Comparison of ENCODE assay signal across 19 cellular contexts in the genomic region with DNA sequence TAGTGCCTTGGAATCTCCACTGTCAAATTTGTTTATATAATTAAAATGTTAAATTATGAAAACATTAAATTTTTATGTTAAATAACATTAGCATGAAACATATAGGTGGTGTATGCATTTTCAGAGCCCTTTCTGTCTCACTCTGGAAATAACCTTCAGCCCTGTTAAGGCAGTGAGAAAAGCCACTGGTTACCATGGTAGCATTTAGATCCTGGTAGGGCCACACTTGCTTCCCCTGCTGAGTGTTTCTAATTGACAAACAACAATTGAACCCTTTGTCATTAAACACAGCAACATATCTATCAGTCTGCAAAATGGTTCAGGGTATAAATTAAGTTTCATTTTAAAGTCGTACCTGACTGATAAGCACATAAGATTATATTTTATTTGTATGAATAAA.
DNase-seq lines count a peak whose midpoint lies in the region; ATAC-seq and TF ChIP-seq lines count a peak whose summit lies in the region.
"Had no signal": no experiment of that assay in that cellular context is flagged by ENCODE, and none has a peak within 500 bp of the region (broad histone marks: within the 10 kb centered on the region; RNA-seq: fewer than 3 reads in every experiment).

No MANE protein-coding gene starts in this region.

- H3K9me3 Mint-ChIP-seq in neural progenitor cell: no peaks in the 10 kb centered on the region
- H3K9me3 Mint-ChIP-seq in activated CD8-positive, alpha-beta T cell treated with anti-CD3 and anti-CD28 coated beads for 36 hours: no peaks in the 10 kb centered on the region

- DNase-seq in GM20000 (ENCODE audit: low spot score) (peak; percentile 2), neural progenitor cell (ENCODE audit: low spot score) (peak; percentile 71), NCI-H510A (lab: John Stamatoyannopoulos, UW) (no peak)
- DNase-seq in activated CD8-positive, alpha-beta T cell treated with anti-CD3 and anti-CD28 coated beads for 36 hours: no peak
- DNase-seq: ACHN, AML-193, DMS79 treated with DMSO at 0.1 percent for 48 hours, GOT3, MV-4-11, NCI-H1436 treated with DMSO at 0.1 percent for 48 hours, NCI-H446, NCI-H82, T-helper 2 cell had no signal

- no peak overlapping the region for H3K4me3 ChIP-seq in HUES64 (ENCODE audit: low read length)
- H3K4me3 ChIP-seq in ectodermal cell (ENCODE audit: insufficient read depth, low read depth, low read length): no peak overlapping the region
- H3K4me3 ChIP-seq in neural progenitor cell: no peak overlapping the region
- H3K4me3 ChIP-seq: K562, SJSA1 had no signal

- no peak overlapping the region for H2AFZ ChIP-seq in neural progenitor cell (replicated peaks)

- H3K4me1 ChIP-seq in HUES64 (ENCODE audit: insufficient read depth, low read length) (peaks cover 35% of the 10 kb centered on the region), ectodermal cell (ENCODE audit: control insufficient read depth, insufficient read depth, low read length) (peaks cover 16% of the 10 kb centered on the region), neural progenitor cell (peaks cover 56% of the 10 kb centered on the region)
- H3K4me1 ChIP-seq: SJSA1 had no signal

- TF ChIP-seq CTCF in GM20000 (IDR thresholded peaks at IDR 0.05; ENCODE audit: extremely low read depth, missing control alignments) (no peak), neural progenitor cell (IDR thresholded peaks at IDR 0.05) (no peak)
- no peak for TF ChIP-seq CTCF in activated CD8-positive, alpha-beta T cell treated with anti-CD3 and anti-CD28 coated beads for 36 hours (IDR thresholded peaks at IDR 0.05)

- POLR2A ChIA-PET in activated CD8-positive, alpha-beta T cell treated with anti-CD3 and anti-CD28 coated beads for 36 hours (lab: Charles Lee): no interaction called here

- H3K27me3 ChIP-seq in HUES64 (ENCODE audit: insufficient read depth, low read length) (no peaks in the 10 kb centered on the region), ectodermal cell (ENCODE audit: control insufficient read depth, insufficient read depth, low read length, poor library complexity, severe bottlenecking) (no peaks in the 10 kb centered on the region), neural progenitor cell (no peaks in the 10 kb centered on the region)
- H3K27me3 ChIP-seq: SJSA1 had no signal

- H3K27ac ChIP-seq in HUES64 (ENCODE audit: low read depth, low read length): peak overlapping the region; percentile 13; the same call in 1 of the 2 replicates
- H3K27ac ChIP-seq in ectodermal cell (ENCODE audit: insufficient read depth, low read depth, low read length, poor library complexity, severe bottlenecking): peak overlapping the region; percentile 76
- peak overlapping the region; percentile 87 for H3K27ac ChIP-seq in neural progenitor cell
- H3K27ac ChIP-seq: HL-60, SJSA1 had no signal

- H3K4me3 Mint-ChIP-seq in neural progenitor cell: peak overlapping the region; percentile 54
- no peak overlapping the region for H3K4me3 Mint-ChIP-seq in activated CD8-positive, alpha-beta T cell treated with anti-CD3 and anti-CD28 coated beads for 36 hours

- intact Hi-C loops in activated CD8-positive, alpha-beta T cell treated with anti-CD3 and anti-CD28 coated beads for 36 hours (cut with micrococcal nuclease): no loop called here

- ATAC-seq in HG03196 (IDR thresholded peaks at IDR 0.05; ENCODE audit: unreplicated experiment): no peak
- no peak for ATAC-seq in activated CD8-positive, alpha-beta T cell treated with anti-CD3 and anti-CD28 coated beads for 36 hours
- ATAC-seq: K562 had no signal

- H3K36me3 Mint-ChIP-seq in neural progenitor cell: peaks cover 15% of the 10 kb centered on the region
- H3K36me3 Mint-ChIP-seq in activated CD8-positive, alpha-beta T cell treated with anti-CD3 and anti-CD28 coated beads for 36 hours (ENCODE audit: low read depth): peaks cover 11% of the 10 kb centered on the region

- peak overlapping the region; percentile 66 for H3K4me2 ChIP-seq in neural progenitor cell

- no peaks in the 10 kb centered on the region for H3K9me3 ChIP-seq in HUES64 (ENCODE audit: insufficient read depth, low read depth, low read length)
- H3K9me3 ChIP-seq in ectodermal cell (ENCODE audit: control insufficient read depth, low read length): no peaks in the 10 kb centered on the region
- no peaks in the 10 kb centered on the region for H3K9me3 ChIP-seq in neural progenitor cell (ENCODE audit: low read depth)
- H3K9me3 ChIP-seq: SJSA1 had no signal

- H3K27ac Mint-ChIP-seq in neural progenitor cell: peak overlapping the region; percentile 98
- no peak overlapping the region for H3K27ac Mint-ChIP-seq in activated CD8-positive, alpha-beta T cell treated with anti-CD3 and anti-CD28 coated beads for 36 hours

- H3K9ac ChIP-seq in HUES64 (ENCODE audit: low read depth, low read length) (no peak overlapping the region), neural progenitor cell (no peak overlapping the region)

- H3K79me2 ChIP-seq in neural progenitor cell (ENCODE audit: low read depth): no peaks in the 10 kb centered on the region

- no CpG with 5 or more reads among the region's 1 CpG for WGBS in HUES64
- no CpG with 5 or more reads among the region's 1 CpG for WGBS in ectodermal cell, 2 experiments

- peaks cover 4% of the 10 kb centered on the region for H4K20me1 ChIP-seq in neural progenitor cell (ENCODE audit: low read depth)

- H3K36me3 ChIP-seq in HUES64 (ENCODE audit: insufficient read depth, low read length): peaks cover 17% of the 10 kb centered on the region
- no peaks in the 10 kb centered on the region for H3K36me3 ChIP-seq in ectodermal cell (ENCODE audit: control insufficient read depth, insufficient read depth, low read length)
- peaks cover 5% of the 10 kb centered on the region for H3K36me3 ChIP-seq in neural progenitor cell
- H3K36me3 ChIP-seq: SJSA1 had no signal

- H3F3A ChIP-seq in neural progenitor cell (ENCODE audit: low read depth): peaks cover 32% of the 10 kb centered on the region

- H3K27me3 Mint-ChIP-seq in neural progenitor cell (ENCODE audit: insufficient read depth, low read depth): no peaks in the 10 kb centered on the region
- H3K27me3 Mint-ChIP-seq in activated CD8-positive, alpha-beta T cell treated with anti-CD3 and anti-CD28 coated beads for 36 hours: no peaks in the 10 kb centered on the region

- H3K4me1 Mint-ChIP-seq in neural progenitor cell: peaks cover 55% of the 10 kb centered on the region
- no peaks in the 10 kb centered on the region for H3K4me1 Mint-ChIP-seq in activated CD8-positive, alpha-beta T cell treated with anti-CD3 and anti-CD28 coated beads for 36 hours (ENCODE audit: low read depth)

- CTCF ChIA-PET in activated CD8-positive, alpha-beta T cell treated with anti-CD3 and anti-CD28 coated beads for 36 hours (lab: Charles Lee): interaction anchor here (0.9 kb wide), 1 partner anchor 148 kb away, joined by 3 read pairs; no protein-coding TSS in a partner anchor

Comparison
In these comparisons a context has a peak if more than half of its experiments do, and no peak if none do; other contexts are left out.
1. DNase-seq: peak in GM20000 (single experiment) and neural progenitor cell (single experiment); none in NCI-H510A (single experiment) and activated CD8-positive, alpha-beta T cell treated with anti-CD3 and anti-CD28 coated beads for 36 hours (single experiment).
2. H3K27ac ChIP-seq: peak in every context shown above with its lines; median percentile 87 in neural progenitor cell; 76 in ectodermal cell; 13 in HUES64.